ENCODE assay signal across 11 cellular contexts in genomic region chr16:2511128-2511785, GRCh38. TPM values are rescaled to one million over a fixed set of nuclear protein-coding genes. Genes with fewer than 3 reads are reported as not detected.
DNase-seq lines count a peak whose midpoint lies in the region; TF ChIP-seq lines count a peak whose summit lies in the region.
"Had no signal": no experiment of that assay in that cellular context is flagged by ENCODE, and none has a peak within 500 bp of the region (broad histone marks: within the 10 kb centered on the region; RNA-seq: fewer than 3 reads in every experiment).

No MANE protein-coding gene starts in this region.

- peaks cover 2% of the 10 kb centered on the region for H3K36me3 Mint-ChIP-seq in activated naive CD4-positive, alpha-beta T cell treated with anti-CD3 and anti-CD28 coated beads, Interleukin-2, amount 10 ng/mL, durations not matched to agents 7 days and 5 days
- H3K36me3 Mint-ChIP-seq in immature natural killer cell (no peaks in the 10 kb centered on the region), osteocyte (ENCODE audit: unreplicated experiment) (no peaks in the 10 kb centered on the region)

- DNase-seq in astrocyte of the hippocampus (ENCODE audit: low read depth, low spot score) (peak; percentile 74), sigmoid colon (peak; percentile 95), immature natural killer cell (no peak), osteocyte (ENCODE audit: extremely low spot score, unreplicated experiment) (no peak), putamen (ENCODE audit: low spot score) (no peak)
- no peak for DNase-seq in activated naive CD4-positive, alpha-beta T cell treated with anti-CD3 and anti-CD28 coated beads, Interleukin-2, amount 10 ng/mL, durations not matched to agents 7 days and 5 days
- DNase-seq: activated CD4-positive, alpha-beta T cell treated with anti-CD3 and anti-CD28 coated beads, Interleukin-2, amount 50 U/mL, for 48 hours; DMS79; NK-92 treated with Interleukin-12 subunit alpha and Interleukin-12 subunit beta, amount 100 ng/mL, for 24 hours had no signal

- peak in 2 of 4 donors; percentile 34 to 44 for TF ChIP-seq EP300 in sigmoid colon (IDR thresholded peaks at IDR 0.05)

- no peaks in the 10 kb centered on the region for H3K36me3 ChIP-seq in ES-I3 (ENCODE audit: insufficient read depth, low read length)
- 0 out of 2 replicates have a peak, but pooled peaks cover 2% of the 10 kb centered on the region for H3K36me3 ChIP-seq in iPS-20b (ENCODE audit: insufficient read depth, low read depth, low read length)
- H3K36me3 ChIP-seq in sigmoid colon: no peaks in the 10 kb centered on the region

- peaks cover 29% of the 10 kb centered on the region for H3K27me3 Mint-ChIP-seq in activated naive CD4-positive, alpha-beta T cell treated with anti-CD3 and anti-CD28 coated beads, Interleukin-2, amount 10 ng/mL, durations not matched to agents 7 days and 5 days
- peaks cover 22 to 31% (median 23%) of the 10 kb centered on the region in 3 donors for H3K27me3 Mint-ChIP-seq in immature natural killer cell (ENCODE audit: low read depth in 3 of 3)
- H3K27me3 Mint-ChIP-seq in osteocyte (ENCODE audit: unreplicated experiment): no peaks in the 10 kb centered on the region

- peak overlapping the region; percentile 27 for H3K9ac ChIP-seq in ES-I3 (ENCODE audit: low read depth, low read length)
- H3K9ac ChIP-seq in iPS-20b (ENCODE audit: low read depth, low read length): no peak overlapping the region

- no peak for TF ChIP-seq CTCF in sigmoid colon (IDR thresholded peaks at IDR 0.05)
- no peak for TF ChIP-seq CTCF in osteocyte (IDR thresholded peaks at IDR 0.05)

- no peak for TF ChIP-seq POLR2A in sigmoid colon (IDR thresholded peaks at IDR 0.05)

- H3K4me1 Mint-ChIP-seq in activated naive CD4-positive, alpha-beta T cell treated with anti-CD3 and anti-CD28 coated beads, Interleukin-2, amount 10 ng/mL, durations not matched to agents 7 days and 5 days: peaks cover 33% of the 10 kb centered on the region
- H3K4me1 Mint-ChIP-seq in immature natural killer cell (peaks cover 41 to 46% of the 10 kb centered on the region in 2 donors), osteocyte (ENCODE audit: unreplicated experiment) (peaks cover 20% of the 10 kb centered on the region)

- H3K27ac Mint-ChIP-seq in activated naive CD4-positive, alpha-beta T cell treated with anti-CD3 and anti-CD28 coated beads, Interleukin-2, amount 10 ng/mL, durations not matched to agents 7 days and 5 days: no peak overlapping the region
- H3K27ac Mint-ChIP-seq in immature natural killer cell (peak overlapping the region in 2 of 6 donors; percentile 28 to 35), osteocyte (ENCODE audit: unreplicated experiment) (no peak overlapping the region)

- no peaks in the 10 kb centered on the region for H3K9me3 Mint-ChIP-seq in activated naive CD4-positive, alpha-beta T cell treated with anti-CD3 and anti-CD28 coated beads, Interleukin-2, amount 10 ng/mL, durations not matched to agents 7 days and 5 days
- no peaks in the 10 kb centered on the region for H3K9me3 Mint-ChIP-seq in immature natural killer cell
- H3K9me3 Mint-ChIP-seq in osteocyte (ENCODE audit: unreplicated experiment): no peaks in the 10 kb centered on the region

- H3K27me3 ChIP-seq in iPS-20b (ENCODE audit: insufficient read depth, low read length) (peaks cover 5% of the 10 kb centered on the region; the same call in 1 of the 2 replicates), sigmoid colon (no peaks in the 10 kb centered on the region)

- peaks cover 30% of the 10 kb centered on the region for H3K4me1 ChIP-seq in ES-I3 (ENCODE audit: insufficient read depth, low read length)
- H3K4me1 ChIP-seq in iPS-20b (ENCODE audit: insufficient read depth, low read length): peaks cover 5% of the 10 kb centered on the region; the same call in 1 of the 2 replicates
- peaks cover 0 to 40% (median 36%) of the 10 kb centered on the region in 4 donors for H3K4me1 ChIP-seq in sigmoid colon

- H3K4me3 Mint-ChIP-seq in activated naive CD4-positive, alpha-beta T cell treated with anti-CD3 and anti-CD28 coated beads, Interleukin-2, amount 10 ng/mL, durations not matched to agents 7 days and 5 days: no peak overlapping the region
- H3K4me3 Mint-ChIP-seq in immature natural killer cell (peak overlapping the region in 1 of 5 donors; percentile 13), osteocyte (ENCODE audit: unreplicated experiment) (no peak overlapping the region)

- intact Hi-C loops in sigmoid colon (cut with DNase I): loop anchor here (5.0 kb wide), 1 partner anchor 34 kb away; the partner anchor contains the start of gene TBC1D24

- no peak overlapping the region for H3K27ac ChIP-seq in iPS-20b (ENCODE audit: low read length)
- H3K27ac ChIP-seq in sigmoid colon: peak overlapping the region in 3 of 4 donors; percentile 18 to 98 (median 56)

- WGBS in sigmoid colon, 2 donors: 51 to 67% methylated on average over 24 of the region's 24 CpGs

- no peaks in the 10 kb centered on the region for H3K9me3 ChIP-seq in ES-I3 (ENCODE audit: control insufficient read depth, insufficient read depth, low read length)
- no peaks in the 10 kb centered on the region for H3K9me3 ChIP-seq in iPS-20b (ENCODE audit: insufficient read depth, low read depth, low read length)
- no peaks in the 10 kb centered on the region for H3K9me3 ChIP-seq in sigmoid colon

- CTCF ChIA-PET in activated naive CD4-positive, alpha-beta T cell treated with anti-CD3 and anti-CD28 coated beads, Interleukin-2, amount 10 ng/mL, durations not matched to agents 7 days and 5 days (lab: Charles Lee): interaction anchor here (0.9 kb wide), 1 partner anchor 16 kb away, joined by 4 read pairs; no protein-coding TSS in a partner anchor

- H3K4me3 ChIP-seq in iPS-20b (ENCODE audit: low read length): peak overlapping the region; percentile 30; the same call in 1 of the 2 replicates
- peak overlapping the region in 3 of 4 donors; percentile 24 to 34 (median 24) for H3K4me3 ChIP-seq in sigmoid colon

RNA-seq across cellular contexts. Expression of gene ATP6V0C, which starts 2.5 kb away (rescaled TPM):
- total RNA-seq in sigmoid colon (10 to 100 TPM; 33.2 to 51.5 (median 42.5) TPM), osteocyte (208 and 211 TPM in 2 replicates)
- polyA plus RNA-seq in sigmoid colon (100 to 1,000 TPM in 1 of 3 donors, 10 to 100 TPM in 2; 79.3 to 233 (median 99.0) TPM), immature natural killer cell (100 to 1,000 TPM in 1 of 3 donors, 10 to 100 TPM in 2; 70.9 to 116 (median 90.8) TPM)

RNA-seq across cellular contexts. Expression of gene AMDHD2, which starts 8.9 kb away (rescaled TPM):
- 10 to 100 TPM; 23.3 to 25.3 (median 24.4) TPM for total RNA-seq in sigmoid colon
- 10 to 100 TPM; 21.0 to 39.4 (median 21.5) TPM for polyA plus RNA-seq in sigmoid colon
- 10 to 100 TPM; 13.7 to 18.6 (median 13.9) TPM for polyA plus RNA-seq in immature natural killer cell
- 52.5 and 56.6 TPM in 2 replicates for total RNA-seq in osteocyte

RNA-seq across cellular contexts. Expression of gene CEMP1, which starts 20.0 kb away (rescaled TPM):
- total RNA-seq in sigmoid colon (not detected), osteocyte (not detected in 2 replicates)
- polyA plus RNA-seq in sigmoid colon (1 to 10 TPM in 1 of 3 donors, under 1 TPM in 1, not detected in 1; 0.90 to 1.2 TPM), immature natural killer cell (1 to 10 TPM in 2 of 3 donors, under 1 TPM in 1; 0.90 to 3.0 (median 3.0) TPM)

RNA-seq across cellular contexts. Expression of gene PDPK1, which starts 26.6 kb away (rescaled TPM):
- total RNA-seq in sigmoid colon (10 to 100 TPM; 22.7 to 32.2 (median 31.0) TPM), osteocyte (44.9 and 45.8 TPM in 2 replicates)
- polyA plus RNA-seq in sigmoid colon (10 to 100 TPM; 24.0 to 31.1 (median 31.0) TPM), immature natural killer cell (10 to 100 TPM; 26.3 to 48.8 (median 27.1) TPM)

RNA-seq across cellular contexts. Expression of gene TBC1D24, which starts 36.3 kb away (rescaled TPM):
- total RNA-seq in sigmoid colon: 10 to 100 TPM in 2 of 4 donors, 1 to 10 TPM in 2; 5.9 to 16.1 (median 10.5) TPM
- polyA plus RNA-seq in sigmoid colon: 1 to 10 TPM in 2 of 3 donors, under 1 TPM in 1; 0.60 to 6.5 (median 1.4) TPM
- polyA plus RNA-seq in immature natural killer cell: 1 to 10 TPM; 1.1 to 4.5 (median 2.4) TPM
- total RNA-seq in osteocyte: 15.4 and 17.4 TPM in 2 replicates

Comparison
In these comparisons a context has a peak if more than half of its experiments do, and no peak if none do; other contexts are left out.
1. DNase-seq: peak in astrocyte of the hippocampus (single experiment) and sigmoid colon (single experiment); none in activated naive CD4-positive, alpha-beta T cell treated with anti-CD3 and anti-CD28 coated beads, Interleukin-2, amount 10 ng/mL, durations not matched to agents 7 days and 5 days (single experiment), immature natural killer cell (0 of 3), osteocyte (single experiment) and putamen (single experiment).